ENCODE assay signal across 7 cellular contexts in the genomic region with DNA sequence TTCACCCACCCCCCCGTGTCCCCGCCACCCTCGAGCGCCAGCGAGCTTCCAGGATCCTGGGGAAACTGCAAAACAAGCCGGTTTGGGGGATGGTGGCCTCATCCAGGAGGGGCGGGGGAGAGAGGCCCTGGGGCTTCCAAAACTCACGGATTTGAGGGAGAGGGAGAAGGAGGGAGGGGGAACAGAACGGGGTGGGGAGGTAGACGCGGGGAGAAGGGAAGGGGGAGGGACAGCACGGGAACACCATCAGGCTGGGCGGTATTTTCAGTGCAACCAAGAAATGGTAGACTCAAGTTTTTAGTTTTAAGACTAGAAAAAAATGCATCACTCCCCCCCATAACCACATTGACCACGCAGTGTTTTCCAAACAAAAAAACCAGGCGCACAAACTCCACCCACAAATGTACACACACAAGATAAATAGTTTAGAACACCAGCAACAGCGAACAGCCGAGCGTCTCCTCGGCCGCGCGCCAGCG. TPM values are rescaled to one million over a fixed set of nuclear protein-coding genes. Genes with fewer than 3 reads are reported as not detected.
DNase-seq lines count a peak whose midpoint lies in the region; ATAC-seq, FAIRE-seq and TF ChIP-seq lines count a peak whose summit lies in the region.
"Had no signal": no experiment of that assay in that cellular context is flagged by ENCODE, and none has a peak within 500 bp of the region (broad histone marks: within the 10 kb centered on the region; RNA-seq: fewer than 3 reads in every experiment).

No MANE protein-coding gene starts in this region.

- H2AFZ ChIP-seq in mesenchymal stem cell (ENCODE audit: low read depth, low read length), result no peak overlapping the region

- no peak overlapping the region for H3K14ac ChIP-seq in mesenchymal stem cell (ENCODE audit: low read length in 2 of 2)

- peaks cover 37% of the 10 kb centered on the region for H3K27me3 Mint-ChIP-seq in activated CD8-positive, alpha-beta T cell treated with anti-CD3 and anti-CD28 coated beads, Interleukin-2, amount 10 ng/mL, durations not matched to agents 7 days and 5 days (ENCODE audit: low read depth)

- H3K4me3 ChIP-seq in mesenchymal stem cell (ENCODE audit: insufficient read depth in 1 of 2, low read depth in 1 of 2, low read length in 2 of 2), result peak overlapping the region in 1 of 2 experiments; percentile 6

- no peak overlapping the region for H2BK120ac ChIP-seq in mesenchymal stem cell (ENCODE audit: low read depth, low read length)

- H3K27ac Mint-ChIP-seq in activated CD8-positive, alpha-beta T cell treated with anti-CD3 and anti-CD28 coated beads, Interleukin-2, amount 10 ng/mL, durations not matched to agents 7 days and 5 days, result no peak overlapping the region

- no peak overlapping the region for H3K27ac ChIP-seq in mesenchymal stem cell (ENCODE audit: low read length, poor library complexity, severe bottlenecking)

- peaks cover 44% of the 10 kb centered on the region for H3K4me1 ChIP-seq in mesenchymal stem cell (ENCODE audit: control insufficient read depth, insufficient read depth, low read depth, low read length)

- no peak overlapping the region for H3K23ac ChIP-seq in mesenchymal stem cell (ENCODE audit: low read length in 2 of 2)

- H3K9me3 ChIP-seq in mesenchymal stem cell (ENCODE audit: control insufficient read depth, low read length), result no peaks in the 10 kb centered on the region

- no peak for ATAC-seq in activated CD8-positive, alpha-beta T cell treated with anti-CD3 and anti-CD28 coated beads, Interleukin-2, amount 10 ng/mL, durations not matched to agents 7 days and 5 days

- CTCF ChIA-PET in activated CD8-positive, alpha-beta T cell treated with anti-CD3 and anti-CD28 coated beads, Interleukin-2, amount 10 ng/mL, durations not matched to agents 7 days and 5 days (lab: Charles Lee), result no interaction called here

- no peaks in the 10 kb centered on the region for H3K36me3 ChIP-seq in mesenchymal stem cell (ENCODE audit: control insufficient read depth in 1 of 2, insufficient read depth in 2 of 2, low read depth in 1 of 2, low read length in 2 of 2)

- 2% methylated on average over 19 of the region's 23 CpGs for WGBS in mesenchymal stem cell

- POLR2A ChIA-PET in activated CD8-positive, alpha-beta T cell treated with anti-CD3 and anti-CD28 coated beads, Interleukin-2, amount 10 ng/mL, durations not matched to agents 7 days and 5 days (lab: Charles Lee), result interaction anchor here (0.6 kb wide), 1 partner anchor 60 kb away, joined by 3 read pairs; a partner anchor contains a TSS

- no peak overlapping the region for H2BK5ac ChIP-seq in mesenchymal stem cell (ENCODE audit: low read depth, low read length, poor library complexity, severe bottlenecking)

- no peaks in the 10 kb centered on the region for H3K9me3 Mint-ChIP-seq in activated CD8-positive, alpha-beta T cell treated with anti-CD3 and anti-CD28 coated beads, Interleukin-2, amount 10 ng/mL, durations not matched to agents 7 days and 5 days (ENCODE audit: insufficient read depth)

- H3K27me3 ChIP-seq in mesenchymal stem cell (ENCODE audit: control insufficient read depth in 1 of 2, insufficient read depth in 1 of 2, low read length in 2 of 2), result peaks cover 46 to 88% of the 10 kb centered on the region in 2 experiments

- no peak for TF ChIP-seq POLR2A in GM12892 (IDR thresholded peaks at IDR 0.05; ENCODE audit: low read depth, low read length)

- no peak overlapping the region for H3K18ac ChIP-seq in mesenchymal stem cell (ENCODE audit: low read depth in 1 of 2, low read length in 2 of 2)

- DNase-seq in GM12892 (ENCODE audit: insufficient read length) (no peak), mesenchymal stem cell (peak; percentile 90), CD1c-positive myeloid dendritic cell (ENCODE audit: extremely low spot score) (no peak), RCC 7860 (ENCODE audit: low spot score) (no peak), DMS153 (lab: John Stamatoyannopoulos, UW) (no peak)
- no peak for DNase-seq in activated CD8-positive, alpha-beta T cell treated with anti-CD3 and anti-CD28 coated beads, Interleukin-2, amount 10 ng/mL, durations not matched to agents 7 days and 5 days

- no peaks in the 10 kb centered on the region for H3K79me1 ChIP-seq in mesenchymal stem cell (replicated peaks; ENCODE audit: low read length, poor library complexity, severe bottlenecking)

- no peak overlapping the region for H3K9ac ChIP-seq in mesenchymal stem cell (ENCODE audit: low read length)

- H2BK15ac ChIP-seq in mesenchymal stem cell (ENCODE audit: low read depth, poor library complexity, severe bottlenecking), result no peak overlapping the region

- no peak overlapping the region for H4K8ac ChIP-seq in mesenchymal stem cell (ENCODE audit: low read length)

- FAIRE-seq in GM12892 (lab: Jason Lieb, UNC) (peak; percentile 73), RCC 7860 (lab: Jason Lieb, UNC) (no peak)

- H4K91ac ChIP-seq in mesenchymal stem cell (ENCODE audit: low read length), result no peak overlapping the region

- H2AK5ac ChIP-seq in mesenchymal stem cell (ENCODE audit: low read length, severe bottlenecking), result no peak overlapping the region

- peak overlapping the region; percentile 61 for H3K4me3 Mint-ChIP-seq in activated CD8-positive, alpha-beta T cell treated with anti-CD3 and anti-CD28 coated beads, Interleukin-2, amount 10 ng/mL, durations not matched to agents 7 days and 5 days

- peak overlapping the region; percentile 79 for H3K4me2 ChIP-seq in mesenchymal stem cell (ENCODE audit: low read length, poor library complexity, severe bottlenecking)

- H3K36me3 Mint-ChIP-seq in activated CD8-positive, alpha-beta T cell treated with anti-CD3 and anti-CD28 coated beads, Interleukin-2, amount 10 ng/mL, durations not matched to agents 7 days and 5 days (ENCODE audit: low read depth), result no peaks in the 10 kb centered on the region

- no peak overlapping the region for H2BK12ac ChIP-seq in mesenchymal stem cell (ENCODE audit: low read length in 2 of 2)

- H3K4ac ChIP-seq in mesenchymal stem cell (ENCODE audit: low read depth in 1 of 2, low read length in 2 of 2), result no peak overlapping the region

- peaks cover 25% of the 10 kb centered on the region for H3K4me1 Mint-ChIP-seq in activated CD8-positive, alpha-beta T cell treated with anti-CD3 and anti-CD28 coated beads, Interleukin-2, amount 10 ng/mL, durations not matched to agents 7 days and 5 days (ENCODE audit: low read depth)

RNA-seq across cellular contexts. Expression of a gene that starts 1.4 kb away (rescaled TPM):
- polyA plus RNA-seq in GM12892 (2012; ENCODE audit: missing spikeins), result 0.95 TPM
- total RNA-seq in activated CD8-positive, alpha-beta T cell treated with anti-CD3 and anti-CD28 coated beads, Interleukin-2, amount 10 ng/mL, durations not matched to agents 7 days and 5 days, result 1 to 10 TPM; 1.4 to 1.5 TPM
- polyA plus RNA-seq in mesenchymal stem cell (2013, experiment 1 of 2), result 0.76 TPM
- 0.68 TPM for polyA plus RNA-seq in mesenchymal stem cell (2013, experiment 2 of 2)

RNA-seq across cellular contexts. Expression of a gene that starts 23.1 kb away (rescaled TPM):
- 2.1 TPM for polyA plus RNA-seq in GM12892 (2012; ENCODE audit: missing spikeins)
- 1 to 10 TPM; 6.6 to 7.0 TPM for total RNA-seq in activated CD8-positive, alpha-beta T cell treated with anti-CD3 and anti-CD28 coated beads, Interleukin-2, amount 10 ng/mL, durations not matched to agents 7 days and 5 days
- polyA plus RNA-seq in mesenchymal stem cell (2013, experiment 1 of 2), result 30.3 TPM
- 30.0 TPM for polyA plus RNA-seq in mesenchymal stem cell (2013, experiment 2 of 2)

RNA-seq across cellular contexts. Expression of a gene that starts 45.5 kb away (rescaled TPM):
- polyA plus RNA-seq in GM12892 (2012; ENCODE audit: missing spikeins), result 21.8 TPM
- total RNA-seq in activated CD8-positive, alpha-beta T cell treated with anti-CD3 and anti-CD28 coated beads, Interleukin-2, amount 10 ng/mL, durations not matched to agents 7 days and 5 days, result 10 to 100 TPM; 68.6 to 68.8 TPM
- polyA plus RNA-seq in mesenchymal stem cell (2013, experiment 1 of 2), result 30.5 TPM
- polyA plus RNA-seq in mesenchymal stem cell (2013, experiment 2 of 2), result 30.5 TPM

RNA-seq across cellular contexts. Expression of a gene that starts 49.6 kb away (rescaled TPM):
- polyA plus RNA-seq in GM12892 (2012; ENCODE audit: missing spikeins), result 0.57 TPM
- total RNA-seq in activated CD8-positive, alpha-beta T cell treated with anti-CD3 and anti-CD28 coated beads, Interleukin-2, amount 10 ng/mL, durations not matched to agents 7 days and 5 days, result not detected
- not detected for polyA plus RNA-seq in mesenchymal stem cell (2013, experiment 1 of 2)
- not detected for polyA plus RNA-seq in mesenchymal stem cell (2013, experiment 2 of 2)
- total RNA-seq: temporal lobe had no signal

RNA-seq across cellular contexts. Expression of a gene that starts 59.6 kb away (rescaled TPM):
- polyA plus RNA-seq in GM12892 (2012; ENCODE audit: missing spikeins), result 96.6 TPM
- total RNA-seq in activated CD8-positive, alpha-beta T cell treated with anti-CD3 and anti-CD28 coated beads, Interleukin-2, amount 10 ng/mL, durations not matched to agents 7 days and 5 days, result 100 to 1,000 TPM; 417 to 432 TPM
- polyA plus RNA-seq in mesenchymal stem cell (2013, experiment 1 of 2), result 181 TPM
- polyA plus RNA-seq in mesenchymal stem cell (2013, experiment 2 of 2), result 181 TPM
